ENCODE assay signal across 8 cellular contexts in genomic region chr16:2194852-2195315, GRCh38. TPM values are rescaled to one million over a fixed set of nuclear protein-coding genes. Genes with fewer than 3 reads are reported as not detected.
A peak's percentile ranks its signal among the peaks of the same experiment; 100 is the strongest.
DNase-seq lines count a peak whose midpoint lies in the region; ATAC-seq, FAIRE-seq and TF ChIP-seq lines count a peak whose summit lies in the region.

No MANE protein-coding gene starts in this region.

- no peak overlapping the region for H3K56ac ChIP-seq in IMR-90 (ENCODE audit: extremely low read depth, insufficient read depth, low read length)

- TF ChIP-seq RAD21 in IMR-90 (IDR thresholded peaks at IDR 0.05; ENCODE audit: low read length) (peak; percentile 52), K562 (CRISPR knock-in tag; conservative IDR thresholded peaks at IDR 0.05 in 1 of 2, IDR thresholded peaks at IDR 0.05 in 1 of 2) (peak; percentile 67 to 86)

- H4K20me1 ChIP-seq in IMR-90 (ENCODE audit: insufficient read depth, low read length) (no peaks in the 10 kb centered on the region; the same call in 1 of the 2 replicates), K562 (replicated peaks; ENCODE audit: control insufficient read depth, insufficient read depth, low read length) (0 out of 2 replicates have a peak, but pooled peaks cover 6% of the 10 kb centered on the region)

- H2AFZ ChIP-seq in IMR-90 (replicated peaks; ENCODE audit: low read length, poor library complexity) = no peak overlapping the region
- H2AFZ ChIP-seq in K562 (ENCODE audit: low read depth, low read length) = no peak overlapping the region

- H3K27ac ChIP-seq in IMR-90 (ENCODE audit: insufficient read depth, low read length) (no peak overlapping the region), K562 (ENCODE audit: extremely low read depth, low read depth, low read length) (no peak overlapping the region), transverse colon (no peak overlapping the region)

- no peak overlapping the region for H3K4me2 ChIP-seq in IMR-90 (ENCODE audit: low read depth, low read length)
- H3K4me2 ChIP-seq in K562 (ENCODE audit: insufficient read depth, low read length) = no peak overlapping the region

- H4K91ac ChIP-seq in IMR-90 (ENCODE audit: insufficient read depth, low read depth, low read length) = no peak overlapping the region

- H3K23ac ChIP-seq in IMR-90 (ENCODE audit: low read depth, low read length) = no peak overlapping the region

- in situ Hi-C loops in IMR-90 (cut with MboI; ENCODE audit: low sequenced_read_pairs) (no loop called here), K562 (cut with MboI) (no loop called here), transverse colon (cut with MboI; ENCODE audit: low pct_ligation_motif_present in 1 of 4, low pct_unique_long_range_greater_than_20kb in 1 of 4, low sequenced_read_pairs in 3 of 4) (loop anchor here in 1 of 4 donors (25.0 kb wide), 1 partner anchor 292 kb away; the partner anchor contains the start of gene TBC1D24)

- H3K36me3 ChIP-seq in IMR-90 (ENCODE audit: control insufficient read depth, insufficient read depth, low read length) (no peaks in the 10 kb centered on the region), K562 (ENCODE audit: control insufficient read depth, insufficient read depth, low read length) (no peaks in the 10 kb centered on the region), kidney epithelial cell (ENCODE audit: control insufficient read depth, insufficient read depth, low read length) (no peaks in the 10 kb centered on the region), transverse colon (no peaks in the 10 kb centered on the region)

- no peak for TF ChIP-seq POLR2A in IMR-90 (IDR thresholded peaks at IDR 0.05; ENCODE audit: low read depth, low read length)
- no peak for TF ChIP-seq POLR2A in K562 (conservative IDR thresholded peaks at IDR 0.05)
- no peak for TF ChIP-seq POLR2A in transverse colon (IDR thresholded peaks at IDR 0.05)

- H3K79me1 ChIP-seq in IMR-90 (ENCODE audit: low read depth in 1 of 2, low read length in 2 of 2) = no peaks in the 10 kb centered on the region

- H2BK5ac ChIP-seq in IMR-90 (ENCODE audit: low read depth, low read length, poor library complexity, severe bottlenecking) = no peak overlapping the region

- no peak overlapping the region for H3K4ac ChIP-seq in IMR-90 (ENCODE audit: low read depth, low read length)

- no peak overlapping the region for H2AK5ac ChIP-seq in IMR-90 (ENCODE audit: low read depth, low read length)

- peak; percentile 95 for FAIRE-seq in K562 (lab: Jason Lieb, UNC)

- TF ChIP-seq EP300 in K562 (IDR thresholded peaks at IDR 0.05; ENCODE audit: low read length) (no peak), transverse colon (IDR thresholded peaks at IDR 0.05; ENCODE audit: low read depth) (no peak)

- H3K4me3 ChIP-seq in IMR-90 (ENCODE audit: insufficient read depth, low read depth, low read length) = no peak overlapping the region
- H3K4me3 ChIP-seq in K562 = no peak overlapping the region
- H3K4me3 ChIP-seq in kidney epithelial cell (ENCODE audit: low read depth, low read length) = no peak overlapping the region
- H3K4me3 ChIP-seq in transverse colon = no peak overlapping the region

- H4K5ac ChIP-seq in IMR-90 (ENCODE audit: low read depth, low read length) = no peak overlapping the region

- no peak overlapping the region for H2AK9ac ChIP-seq in IMR-90 (replicated peaks; ENCODE audit: low read depth, low read length, poor library complexity)

- H3K9me3 ChIP-seq in IMR-90 (ENCODE audit: control insufficient read depth, insufficient read depth, low read length) = no peaks in the 10 kb centered on the region
- no peaks in the 10 kb centered on the region for H3K9me3 ChIP-seq in K562 (replicated peaks; ENCODE audit: control insufficient read depth, insufficient read depth, low read depth, low read length)
- H3K9me3 ChIP-seq in transverse colon = no peaks in the 10 kb centered on the region

- H2BK20ac ChIP-seq in IMR-90 (ENCODE audit: low read depth, low read length) = no peak overlapping the region

- H2BK120ac ChIP-seq in IMR-90 (ENCODE audit: low read depth, low read length) = no peak overlapping the region

- no peak overlapping the region for H4K8ac ChIP-seq in IMR-90 (ENCODE audit: low read depth in 2 of 2, low read length in 2 of 2)

- CTCF ChIA-PET in IMR-90 (lab: Yijun Ruan, JAX) = no interaction called here
- CTCF ChIA-PET in K562 (lab: Yijun Ruan, JAX; ENCODE audit: low intra/inter-chr PET ratio) = interaction anchor here (1.0 to 2.8 kb wide), 4 partner anchors 56 to 732 kb away, joined by 3 to 18 read pairs (median 4); partner anchors contain the start of gene ECI1

- POLR2A ChIA-PET in IMR-90 (lab: Charles Lee; ENCODE audit: unreplicated experiment) = no interaction called here
- POLR2A ChIA-PET in K562 (lab: Yijun Ruan, JAX) = interaction anchor here (0.7 to 2.5 kb wide), 11 partner anchors 10 to 488 kb away, joined by 3 to 17 read pairs (median 5); partner anchors contain the start of genes ECI1, KCTD5, MLST8 and TRAF7

- BruUV-seq in IMR-90 (replicated peaks; lab: Mats Ljungman, UMichigan) = no TSS peak
- no TSS peak for BruUV-seq in K562 (replicated peaks; lab: Mats Ljungman, UMichigan)

- DNase-seq in Daoy (ENCODE audit: low read depth) (peak; percentile 65), IMR-90 (peak; percentile 39), SHP77 treated with DMSO at 0.1 percent for 48 hours (lab: John Stamatoyannopoulos, UW) (peak; percentile 37), K562 (ENCODE audit: extremely low read depth in 1 of 4, low spot score in 3 of 4) (peak in 3 of 4 experiments; percentile 45 to 83 (median 73)), kidney epithelial cell (ENCODE audit: low read depth) (no peak), transverse colon (peak; percentile 67), HK-2 (ENCODE audit: unreplicated experiment) (no peak), inferior parietal cortex (ENCODE audit: extremely low spot score) (no peak)

- peaks cover 59% of the 10 kb centered on the region for H3K27me3 ChIP-seq in IMR-90 (ENCODE audit: control insufficient read depth, insufficient read depth, low read length)
- peaks cover 0 to 5% of the 10 kb centered on the region in 2 experiments; a peak in 2 of 5 replicates for H3K27me3 ChIP-seq in K562 (ENCODE audit: control insufficient read depth in 2 of 2, insufficient read depth in 2 of 2, low read length in 2 of 2)
- peaks cover 47% of the 10 kb centered on the region for H3K27me3 ChIP-seq in kidney epithelial cell (ENCODE audit: control insufficient read depth, insufficient read depth, low read length)
- peaks cover 61% of the 10 kb centered on the region for H3K27me3 ChIP-seq in transverse colon

- H3K9me1 ChIP-seq in IMR-90 (ENCODE audit: insufficient read depth, low read length) (no peaks in the 10 kb centered on the region), K562 (ENCODE audit: control insufficient read depth, insufficient read depth, low read length) (no peaks in the 10 kb centered on the region)

- 39% methylated on average over 3 of the region's 10 CpGs; no CpG with 5 or more reads in 1 of the 2 experiments for WGBS in IMR-90 (ENCODE audit: extremely low coverage in 2 of 2, insufficient read length in 1 of 2), 2 experiments
- 11% methylated on average over 10 of the region's 10 CpGs for WGBS in K562 (ENCODE audit: insufficient coverage, low coverage, missing lambda C conversion rate)
- 7% methylated on average over 9 of the region's 10 CpGs; no CpG with 5 or more reads in 1 of the 2 donors for WGBS in transverse colon (ENCODE audit: low coverage in 1 of 2), 2 donors

- H3K14ac ChIP-seq in IMR-90 (replicated peaks; ENCODE audit: low read depth, low read length) = no peak overlapping the region

- no peak for ATAC-seq in IMR-90 (ENCODE audit: low read depth)
- peak; percentile 90 for ATAC-seq in K562

- no peaks in the 10 kb centered on the region for H3K79me2 ChIP-seq in K562 (ENCODE audit: control insufficient read depth, insufficient read depth, low read length)

- H3K9ac ChIP-seq in IMR-90 (ENCODE audit: low read depth, low read length) (no peak overlapping the region), K562 (ENCODE audit: insufficient read depth in 1 of 2, low read depth in 2 of 2, low read length in 2 of 2) (0 out of 4 replicates have a peak overlapping the region, but pooled peaks of 1 of the 2 experiments have one; percentile 47)

- H3K18ac ChIP-seq in IMR-90 (ENCODE audit: low read depth, low read length) = no peak overlapping the region

- no peak overlapping the region for H2BK15ac ChIP-seq in IMR-90 (ENCODE audit: low read depth, low read length)

- intact Hi-C loops in IMR-90 (cut with micrococcal nuclease) (no loop called here), K562 (cut with micrococcal nuclease) (loop anchor here (5.0 kb wide), 2 partner anchors 57 to 302 kb away; partner anchors contain the start of gene ECI1), transverse colon (cut with DNase I; ENCODE audit: low total_unique reads) (no loop called here)

- TF ChIP-seq CTCF in IMR-90 (conservative IDR thresholded peaks at IDR 0.05; ENCODE audit: low read depth, low read length) = peak; percentile 34; the same call in 1 of the 2 replicates
- TF ChIP-seq CTCF in K562 (IDR thresholded peaks at IDR 0.05 in 2 of 3, conservative IDR thresholded peaks at IDR 0.05 in 1 of 3; ENCODE audit: insufficient read depth in 2 of 3, low read depth in 1 of 3, low read length in 3 of 3) = peak; percentile 67 to 84 (median 75)
- TF ChIP-seq CTCF in kidney epithelial cell (IDR thresholded peaks at IDR 0.05; ENCODE audit: insufficient read depth, low read length, poor library complexity, severe bottlenecking) = peak; percentile 60
- TF ChIP-seq CTCF in transverse colon (IDR thresholded peaks at IDR 0.05) = peak; percentile 44 to 76 (median 51)

- dilution Hi-C loops in IMR-90 (cut with HindIII; ENCODE audit: low sequenced_read_pairs, unreplicated experiment) = no loop called here

- H3K4me1 ChIP-seq in IMR-90 (ENCODE audit: control insufficient read depth, insufficient read depth, low read length) (no peaks in the 10 kb centered on the region), K562 (replicated peaks in 1 of 2; ENCODE audit: control insufficient read depth in 2 of 2, insufficient read depth in 2 of 2, low read length in 2 of 2) (peaks cover 3 to 65% of the 10 kb centered on the region in 2 experiments; a peak in 4 of 5 replicates), transverse colon (peaks cover 10 to 18% (median 15%) of the 10 kb centered on the region in 4 donors)

RNA-seq across cellular contexts. Expression of gene CASKIN1, which starts 1.5 kb away (rescaled TPM):
- total RNA-seq in Daoy (2014; rRNA removed; shearing (Covaris generic)) = 0.06 TPM in 1 of 2 replicates, not detected in the other
- total RNA-seq in IMR-90 (2012; rRNA removed) (not detected in 2 replicates), K562 (2014; rRNA removed) (1.5 and 2.6 TPM in 2 replicates), K562 (2014; rRNA removed; fragmentation: Illumina TruSeq; extraction: Trizol) (0.10 and 0.15 TPM in 2 replicates), K562 (2015; rRNA removed; fragmentation: Illumina TruSeq; extraction: Trizol) (0.68 and 1.7 TPM in 2 replicates), K562 (2021) (4.5 and 7.0 TPM in 2 replicates), kidney epithelial cell (0.07 and 0.08 TPM in 2 replicates), transverse colon (under 1 TPM in 2 of 4 donors, not detected in 2; under 0.01 to 0.14 TPM)
- polyA plus RNA-seq in IMR-90 (2012; rRNA removed) (0.05 and 0.06 TPM in 2 replicates), K562 (2011; rRNA removed) (0.84 and 1.9 TPM in 2 replicates), K562 (2014; fragmentation: Illumina TruSeq; extraction: Trizol) (0.28 and 0.73 TPM in 2 replicates), K562 (2014; fragmentation: Nextera tagmentation; extraction: Ambion mirVana) (not detected), K562 (2014; rRNA removed) (3.1 and 3.7 TPM in 2 replicates)
- 0.05 and 0.09 TPM in 2 replicates for polyA plus RNA-seq in IMR-90 (2012; cell fraction: cytosol; rRNA removed)
- polyA plus RNA-seq in IMR-90 (2012; cell fraction: nucleus; rRNA removed; ENCODE audit: low replicate concordance) = 0.76 and 1.1 TPM in 2 replicates
- total RNA-seq in K562 (2011; cell fraction: chromatin; rRNA removed; ENCODE audit: low replicate concordance) = 3.2 and 16.5 TPM in 2 replicates
- total RNA-seq in K562 (2011; cell fraction: nucleolus; rRNA removed) = 11.3 and 11.6 TPM in 2 replicates
- total RNA-seq in K562 (2011; cell fraction: nucleoplasm; rRNA removed) = 3.2 and 5.9 TPM in 2 replicates
- 1.4 and 1.9 TPM in 2 replicates for polyA plus RNA-seq in K562 (2011; cell fraction: cytosol; rRNA removed)
- polyA plus RNA-seq in K562 (2011; cell fraction: nucleus; rRNA removed) = 6.6 and 12.7 TPM in 2 replicates
- 1.7 and 2.9 TPM in 2 replicates for polyA plus RNA-seq in K562 (2012)
- 0.32 and 0.90 TPM in 2 replicates for polyA minus RNA-seq in K562 (2011; rRNA and poly(A)+ RNA removed)
- polyA minus RNA-seq in K562 (2011; cell fraction: cytosol; rRNA and poly(A)+ RNA removed) = 1.1 and 1.5 TPM in 2 replicates
- polyA minus RNA-seq in K562 (2011; cell fraction: nucleus; rRNA and poly(A)+ RNA removed) = 2.0 and 2.2 TPM in 2 replicates

RNA-seq across cellular contexts. Expression of gene MLST8, which starts 10.4 kb away (rescaled TPM):
- total RNA-seq in Daoy (2014; rRNA removed; shearing (Covaris generic)) = 12.1 and 19.3 TPM in 2 replicates
- 34.4 and 50.3 TPM in 2 replicates for total RNA-seq in IMR-90 (2012; rRNA removed)
- 93.7 and 94.1 TPM in 2 replicates for polyA plus RNA-seq in IMR-90 (2012; rRNA removed)
- polyA plus RNA-seq in IMR-90 (2012; cell fraction: cytosol; rRNA removed) = 56.2 and 108 TPM in 2 replicates
- 97.5 and 242 TPM in 2 replicates for polyA plus RNA-seq in IMR-90 (2012; cell fraction: nucleus; rRNA removed; ENCODE audit: low replicate concordance)
- 73.3 and 236 TPM in 2 replicates for total RNA-seq in K562 (2011; cell fraction: chromatin; rRNA removed; ENCODE audit: low replicate concordance)
- 205 and 257 TPM in 2 replicates for total RNA-seq in K562 (2011; cell fraction: nucleolus; rRNA removed)
- total RNA-seq in K562 (2011; cell fraction: nucleoplasm; rRNA removed) = 108 and 122 TPM in 2 replicates
- total RNA-seq in K562 (2014; rRNA removed) = 83.0 and 110 TPM in 2 replicates
- 2.6 and 4.3 TPM in 2 replicates for total RNA-seq in K562 (2014; rRNA removed; fragmentation: Illumina TruSeq; extraction: Trizol)
- total RNA-seq in K562 (2015; rRNA removed; fragmentation: Illumina TruSeq; extraction: Trizol) = 15.7 and 16.0 TPM in 2 replicates
- 79.1 and 85.0 TPM in 2 replicates for total RNA-seq in K562 (2021)
- 76.1 and 91.6 TPM in 2 replicates for polyA plus RNA-seq in K562 (2011; rRNA removed)
- polyA plus RNA-seq in K562 (2011; cell fraction: cytosol; rRNA removed) = 165 and 312 TPM in 2 replicates
- 329 and 477 TPM in 2 replicates for polyA plus RNA-seq in K562 (2011; cell fraction: nucleus; rRNA removed)
- polyA plus RNA-seq in K562 (2012) = 71.4 and 87.7 TPM in 2 replicates
- polyA plus RNA-seq in K562 (2014; fragmentation: Illumina TruSeq; extraction: Trizol) = 43.3 and 74.6 TPM in 2 replicates
- polyA plus RNA-seq in K562 (2014; fragmentation: Nextera tagmentation; extraction: Ambion mirVana) = 1 to 10 TPM; 1.5 to 9.8 TPM
- 116 TPM in 2 replicates for polyA plus RNA-seq in K562 (2014; rRNA removed)
- polyA minus RNA-seq in K562 (2011; rRNA and poly(A)+ RNA removed) = 19.6 and 40.3 TPM in 2 replicates
- polyA minus RNA-seq in K562 (2011; cell fraction: cytosol; rRNA and poly(A)+ RNA removed) = 53.2 and 86.4 TPM in 2 replicates
- 96.5 and 139 TPM in 2 replicates for polyA minus RNA-seq in K562 (2011; cell fraction: nucleus; rRNA and poly(A)+ RNA removed)
- total RNA-seq in kidney epithelial cell = 77.2 and 102 TPM in 2 replicates
- 10 to 100 TPM; 50.8 to 81.8 (median 73.1) TPM for total RNA-seq in transverse colon

RNA-seq across cellular contexts. Expression of gene BRICD5, which starts 15.8 kb away (rescaled TPM):
- 0.68 and 1.9 TPM in 2 replicates for total RNA-seq in Daoy (2014; rRNA removed; shearing (Covaris generic))
- total RNA-seq in IMR-90 (2012; rRNA removed) (0.18 and 0.28 TPM in 2 replicates), K562 (2014; rRNA removed) (2.9 and 3.5 TPM in 2 replicates), K562 (2014; rRNA removed; fragmentation: Illumina TruSeq; extraction: Trizol) (0.32 and 0.40 TPM in 2 replicates), K562 (2015; rRNA removed; fragmentation: Illumina TruSeq; extraction: Trizol) (3.4 and 4.1 TPM in 2 replicates), K562 (2021) (2.0 and 4.0 TPM in 2 replicates), kidney epithelial cell (2.0 and 4.2 TPM in 2 replicates), transverse colon (10 to 100 TPM in 2 of 4 donors, 1 to 10 TPM in 2; 5.7 to 29.9 (median 11.7) TPM)
- polyA plus RNA-seq in IMR-90 (2012; rRNA removed) (0.94 and 1.5 TPM in 2 replicates), K562 (2011; rRNA removed) (1.8 and 3.2 TPM in 2 replicates), K562 (2014; fragmentation: Illumina TruSeq; extraction: Trizol) (0.49 and 3.8 TPM in 2 replicates), K562 (2014; fragmentation: Nextera tagmentation; extraction: Ambion mirVana) (under 1 TPM in 1 of 2 experiments, not detected in 1; 0.24 TPM), K562 (2014; rRNA removed) (5.1 and 15.1 TPM in 2 replicates)
- polyA plus RNA-seq in IMR-90 (2012; cell fraction: cytosol; rRNA removed) = 0.55 and 0.76 TPM in 2 replicates
- polyA plus RNA-seq in IMR-90 (2012; cell fraction: nucleus; rRNA removed; ENCODE audit: low replicate concordance) = 13.2 and 32.1 TPM in 2 replicates
- total RNA-seq in K562 (2011; cell fraction: chromatin; rRNA removed; ENCODE audit: low replicate concordance) = 10.6 and 42.5 TPM in 2 replicates
- total RNA-seq in K562 (2011; cell fraction: nucleolus; rRNA removed) = 29.7 and 34.7 TPM in 2 replicates
- 10.8 and 18.8 TPM in 2 replicates for total RNA-seq in K562 (2011; cell fraction: nucleoplasm; rRNA removed)
- 2.8 and 13.2 TPM in 2 replicates for polyA plus RNA-seq in K562 (2011; cell fraction: cytosol; rRNA removed)
- 33.5 and 71.7 TPM in 2 replicates for polyA plus RNA-seq in K562 (2011; cell fraction: nucleus; rRNA removed)
- polyA plus RNA-seq in K562 (2012) = 5.8 and 14.0 TPM in 2 replicates
- 0.28 and 0.54 TPM in 2 replicates for polyA minus RNA-seq in K562 (2011; rRNA and poly(A)+ RNA removed)
- polyA minus RNA-seq in K562 (2011; cell fraction: cytosol; rRNA and poly(A)+ RNA removed) = 0.57 TPM in 1 of 2 replicates, not detected in the other
- polyA minus RNA-seq in K562 (2011; cell fraction: nucleus; rRNA and poly(A)+ RNA removed) = 3.4 and 6.9 TPM in 2 replicates

RNA-seq across cellular contexts. Expression of gene PGP, which starts 19.8 kb away (rescaled TPM):
- 16.9 and 21.8 TPM in 2 replicates for total RNA-seq in Daoy (2014; rRNA removed; shearing (Covaris generic))
- total RNA-seq in IMR-90 (2012; rRNA removed) (4.1 and 5.8 TPM in 2 replicates), K562 (2014; rRNA removed) (57.6 and 70.2 TPM in 2 replicates), K562 (2014; rRNA removed; fragmentation: Illumina TruSeq; extraction: Trizol) (8.5 and 11.4 TPM in 2 replicates), K562 (2015; rRNA removed; fragmentation: Illumina TruSeq; extraction: Trizol) (24.1 and 26.5 TPM in 2 replicates), K562 (2021) (44.9 and 49.6 TPM in 2 replicates), kidney epithelial cell (15.7 and 17.7 TPM in 2 replicates), transverse colon (10 to 100 TPM; 18.0 to 49.0 (median 29.5) TPM)
- polyA plus RNA-seq in IMR-90 (2012; rRNA removed) (9.4 and 13.5 TPM in 2 replicates), K562 (2011; rRNA removed) (19.6 and 27.9 TPM in 2 replicates), K562 (2014; fragmentation: Illumina TruSeq; extraction: Trizol) (14.2 and 20.7 TPM in 2 replicates), K562 (2014; fragmentation: Nextera tagmentation; extraction: Ambion mirVana) (1 to 10 TPM; 1.1 to 3.0 TPM), K562 (2014; rRNA removed) (54.0 and 55.6 TPM in 2 replicates)
- 4.6 and 13.7 TPM in 2 replicates for polyA plus RNA-seq in IMR-90 (2012; cell fraction: cytosol; rRNA removed)
- 17.4 and 43.8 TPM in 2 replicates for polyA plus RNA-seq in IMR-90 (2012; cell fraction: nucleus; rRNA removed; ENCODE audit: low replicate concordance)
- total RNA-seq in K562 (2011; cell fraction: chromatin; rRNA removed; ENCODE audit: low replicate concordance) = 31.1 and 74.2 TPM in 2 replicates
- 69.6 and 75.5 TPM in 2 replicates for total RNA-seq in K562 (2011; cell fraction: nucleolus; rRNA removed)
- 40.6 and 42.6 TPM in 2 replicates for total RNA-seq in K562 (2011; cell fraction: nucleoplasm; rRNA removed)
- 27.6 and 84.2 TPM in 2 replicates for polyA plus RNA-seq in K562 (2011; cell fraction: cytosol; rRNA removed)
- polyA plus RNA-seq in K562 (2011; cell fraction: nucleus; rRNA removed) = 92.6 and 123 TPM in 2 replicates
- 33.7 and 34.1 TPM in 2 replicates for polyA plus RNA-seq in K562 (2012)
- polyA minus RNA-seq in K562 (2011; rRNA and poly(A)+ RNA removed) = 7.3 and 7.4 TPM in 2 replicates
- 13.6 and 18.7 TPM in 2 replicates for polyA minus RNA-seq in K562 (2011; cell fraction: cytosol; rRNA and poly(A)+ RNA removed)
- 29.8 and 32.1 TPM in 2 replicates for polyA minus RNA-seq in K562 (2011; cell fraction: nucleus; rRNA and poly(A)+ RNA removed)

RNA-seq across cellular contexts. Expression of gene E4F1, which starts 28.5 kb away (rescaled TPM):
- total RNA-seq in Daoy (2014; rRNA removed; shearing (Covaris generic)) = 20.5 and 20.8 TPM in 2 replicates
- total RNA-seq in IMR-90 (2012; rRNA removed) (13.1 and 25.0 TPM in 2 replicates), K562 (2014; rRNA removed) (94.9 and 97.1 TPM in 2 replicates), K562 (2014; rRNA removed; fragmentation: Illumina TruSeq; extraction: Trizol) (3.7 and 5.5 TPM in 2 replicates), K562 (2015; rRNA removed; fragmentation: Illumina TruSeq; extraction: Trizol) (33.1 and 37.3 TPM in 2 replicates), K562 (2021) (53.2 and 63.2 TPM in 2 replicates), kidney epithelial cell (28.6 and 36.9 TPM in 2 replicates), transverse colon (100 to 1,000 TPM in 1 of 4 donors, 10 to 100 TPM in 3; 36.5 to 124 (median 53.6) TPM)
- polyA plus RNA-seq in IMR-90 (2012; rRNA removed) (33.0 and 39.6 TPM in 2 replicates), K562 (2011; rRNA removed) (20.4 and 32.0 TPM in 2 replicates), K562 (2014; fragmentation: Illumina TruSeq; extraction: Trizol) (5.6 and 23.2 TPM in 2 replicates), K562 (2014; fragmentation: Nextera tagmentation; extraction: Ambion mirVana) (under 1 TPM; 0.48 to 0.96 TPM), K562 (2014; rRNA removed) (58.7 and 62.7 TPM in 2 replicates)
- polyA plus RNA-seq in IMR-90 (2012; cell fraction: cytosol; rRNA removed) = 14.6 and 22.6 TPM in 2 replicates
- 129 and 420 TPM in 2 replicates for polyA plus RNA-seq in IMR-90 (2012; cell fraction: nucleus; rRNA removed; ENCODE audit: low replicate concordance)
- total RNA-seq in K562 (2011; cell fraction: chromatin; rRNA removed; ENCODE audit: low replicate concordance) = 59.2 and 250 TPM in 2 replicates
- total RNA-seq in K562 (2011; cell fraction: nucleolus; rRNA removed) = 208 and 236 TPM in 2 replicates
- 68.1 and 94.3 TPM in 2 replicates for total RNA-seq in K562 (2011; cell fraction: nucleoplasm; rRNA removed)
- polyA plus RNA-seq in K562 (2011; cell fraction: cytosol; rRNA removed) = 27.5 and 65.2 TPM in 2 replicates
- polyA plus RNA-seq in K562 (2011; cell fraction: nucleus; rRNA removed) = 215 and 329 TPM in 2 replicates
- polyA plus RNA-seq in K562 (2012) = 34.9 and 35.9 TPM in 2 replicates
- polyA minus RNA-seq in K562 (2011; rRNA and poly(A)+ RNA removed) = 5.5 and 8.4 TPM in 2 replicates
- 30.6 and 30.9 TPM in 2 replicates for polyA minus RNA-seq in K562 (2011; cell fraction: cytosol; rRNA and poly(A)+ RNA removed)
- 67.1 and 68.3 TPM in 2 replicates for polyA minus RNA-seq in K562 (2011; cell fraction: nucleus; rRNA and poly(A)+ RNA removed)

Comparison
In these comparisons a context has a peak if more than half of its experiments do, and no peak if none do; other contexts are left out.
1. DNase-seq: peak in Daoy (single experiment), IMR-90 (single experiment), SHP77 treated with DMSO at 0.1 percent for 48 hours (single experiment), K562 (3 of 4) and transverse colon (single experiment); none in kidney epithelial cell (single experiment), HK-2 (single experiment) and inferior parietal cortex (single experiment).
2. Peak in every context shown above with its lines, with median percentiles within 50 percentile points of each other: CTCF ChIP-seq.